Comparison of ENCODE assay signal across 3 cellular contexts in the genomic region with DNA sequence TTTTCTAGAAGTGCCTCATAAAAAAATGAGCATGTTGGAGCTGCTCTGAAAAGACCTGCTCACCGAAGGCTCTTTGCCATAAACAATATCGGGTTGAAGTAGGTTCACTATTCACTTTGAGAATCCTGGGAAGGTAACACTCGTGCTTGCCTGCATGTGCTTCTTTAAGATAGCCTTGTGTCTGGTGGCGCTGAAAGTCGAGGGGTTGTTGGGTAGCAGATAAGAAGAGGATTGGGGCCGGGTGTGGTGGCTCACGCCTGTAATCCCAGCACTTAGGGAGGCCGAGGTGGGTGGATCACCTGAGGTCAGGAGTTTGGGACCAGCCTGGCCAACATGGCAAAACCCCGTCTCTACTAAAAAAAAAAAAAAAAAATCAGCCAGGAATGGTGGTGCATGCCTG. TPM values are rescaled to one million over a fixed set of nuclear protein-coding genes. Genes with fewer than 3 reads are reported as not detected.
"Had no signal": no experiment of that assay in that cellular context is flagged by ENCODE, and none has a peak within 500 bp of the region (broad histone marks: within the 10 kb centered on the region; RNA-seq: fewer than 3 reads in every experiment).

No MANE protein-coding gene starts in this region.

RNA-seq across cellular contexts. Expression of a gene that starts 6.6 kb away (rescaled TPM):
- total RNA-seq: GM23338, H1, H9 had no signal
- polyA plus RNA-seq: GM23338, H1 had no signal
